ENCODE assay signal across 8 cellular contexts in the genomic region with DNA sequence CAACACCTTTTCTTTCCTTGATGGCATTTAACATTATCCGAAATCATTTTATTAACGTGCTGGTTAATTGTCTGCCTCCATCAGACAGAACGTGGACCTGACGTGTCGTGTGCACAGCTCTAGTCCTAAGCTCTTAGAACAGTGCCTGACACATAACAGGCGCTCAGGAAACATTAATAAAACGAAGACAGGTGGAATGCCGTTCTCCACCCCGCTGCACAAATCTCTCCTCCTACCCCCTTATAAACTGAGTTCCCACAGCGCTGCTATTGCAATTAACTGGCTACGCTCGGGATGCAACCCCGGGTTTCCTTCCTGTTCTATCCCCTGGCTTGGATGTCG. TPM values are rescaled to one million over a fixed set of nuclear protein-coding genes. Genes with fewer than 3 reads are reported as not detected.
DNase-seq lines count a peak whose midpoint lies in the region; ATAC-seq and TF ChIP-seq lines count a peak whose summit lies in the region.

No MANE protein-coding gene starts in this region.

- ATAC-seq in GM18861 (IDR thresholded peaks at IDR 0.05; ENCODE audit: unreplicated experiment) (peak; percentile 1), HG03159 (IDR thresholded peaks at IDR 0.05; ENCODE audit: unreplicated experiment) (peak; percentile 20)

- no peaks in the 10 kb centered on the region for H3K9me2 ChIP-seq in PC-9 (ENCODE audit: insufficient read depth)

- H4K20me1 ChIP-seq in PC-9 (ENCODE audit: insufficient read depth): 0 out of 2 replicates have a peak, but pooled peaks cover 23% of the 10 kb centered on the region

- peak overlapping the region; percentile 96 for H2AFZ ChIP-seq in PC-9

- peak; percentile 52 for DNase-seq in ACHN
- DNase-seq in PC-9: peak in 1 of 2 experiments; percentile 58
- no peak for DNase-seq in dorsolateral prefrontal cortex
- no peak for DNase-seq in H4 (ENCODE audit: low spot score)
- no peak for DNase-seq in HPDE6-E6E7 (ENCODE audit: extremely low spot score)

- in situ Hi-C loops in ACHN (cut with HindIII; ENCODE audit: low pct_ligation_motif_present, low pct_unique_long_range_greater_than_20kb, low sequenced_read_pairs): no loop called here

- H3K27me3 ChIP-seq in PC-9 (ENCODE audit: insufficient read depth, low read depth) (no peaks in the 10 kb centered on the region), dorsolateral prefrontal cortex (no peaks in the 10 kb centered on the region), muscle layer of colon (ENCODE audit: control insufficient read depth in 1 of 2, insufficient read depth in 2 of 2, low read length in 2 of 2) (no peaks in the 10 kb centered on the region)

- TF ChIP-seq CTCF in PC-9 (conservative IDR thresholded peaks at IDR 0.05): no peak
- no peak for TF ChIP-seq CTCF in dorsolateral prefrontal cortex (IDR thresholded peaks at IDR 0.05 in 54 of 56, conservative IDR thresholded peaks at IDR 0.05 in 2 of 56; ENCODE audit: low read depth in 1 of 56, partially characterized antibody in 56 of 56)

- H3K4me1 ChIP-seq in PC-9 (replicated peaks; ENCODE audit: insufficient read depth) (peaks cover 27% of the 10 kb centered on the region), muscle layer of colon (ENCODE audit: insufficient read depth, low read length) (peaks cover 26% of the 10 kb centered on the region)

- H3K4me3 ChIP-seq in PC-9 (peak overlapping the region; percentile 78), dorsolateral prefrontal cortex (peak overlapping the region; percentile 66 to 100 (median 96)), muscle layer of colon (ENCODE audit: low read depth in 1 of 2, low read length in 2 of 2) (peak overlapping the region; percentile 93 to 98)

- H3K9me3 ChIP-seq in PC-9 (ENCODE audit: insufficient read depth, low read depth) (no peaks in the 10 kb centered on the region), muscle layer of colon (ENCODE audit: low read length) (no peaks in the 10 kb centered on the region)

- peak overlapping the region; percentile 88 for H3K9ac ChIP-seq in muscle layer of colon (ENCODE audit: low read length)

- TSS peak; percentile 56 for BruUV-seq in PC-9 (replicated peaks; lab: Mats Ljungman, UMichigan)

- H3K27ac ChIP-seq in PC-9 (peak overlapping the region; percentile 45), dorsolateral prefrontal cortex (peak overlapping the region in 56 of 59 donors; percentile 73 to 100 (median 98)), muscle layer of colon (ENCODE audit: low read depth, low read length) (peak overlapping the region; percentile 87)

- peaks cover 13% of the 10 kb centered on the region; the same call in 1 of the 2 replicates for H3K36me3 ChIP-seq in PC-9 (ENCODE audit: low read depth)
- no peaks in the 10 kb centered on the region for H3K36me3 ChIP-seq in muscle layer of colon (ENCODE audit: insufficient read depth, low read length)

- peaks cover 8% of the 10 kb centered on the region for H3F3A ChIP-seq in PC-9 (ENCODE audit: insufficient read depth, low read depth)

- H3K79me2 ChIP-seq in PC-9 (ENCODE audit: low read depth): peaks cover 69% of the 10 kb centered on the region

- peak overlapping the region; percentile 73 for H3K4me2 ChIP-seq in PC-9

- POLR2A ChIA-PET in PC-9 (lab: Charles Lee; ENCODE audit: unreplicated experiment): no interaction called here

- intact Hi-C loops in PC-9 (cut with micrococcal nuclease; ENCODE audit: unreplicated experiment) (no loop called here), dorsolateral prefrontal cortex (cut with DNase I) (loop anchor here in 1 of 2 donors (5.0 kb wide), 1 partner anchor 207 kb away; a partner anchor contains a TSS)

- CTCF ChIA-PET in PC-9 (lab: Charles Lee): no interaction called here

RNA-seq across cellular contexts. Expression of a gene that starts 0.5 kb away (rescaled TPM):
- 37.5 and 50.2 TPM in 2 replicates for total RNA-seq in PC-9 (2021)
- total RNA-seq in dorsolateral prefrontal cortex: 10 to 100 TPM; 13.2 to 41.5 (median 27.8) TPM
- 33.2 and 46.4 TPM in 2 replicates for total RNA-seq in H4 (2014; rRNA removed; shearing (Covaris generic))

RNA-seq across cellular contexts. Expression of a gene that starts 16.1 kb away (rescaled TPM):
- total RNA-seq in PC-9 (2021) (0.35 and 0.65 TPM in 2 replicates), dorsolateral prefrontal cortex (1 to 10 TPM in 32 of 120 experiments, under 1 TPM in 59, not detected in 29; 0.44 to 3.4 (median 0.85) TPM)
- not detected in 2 replicates for total RNA-seq in H4 (2014; rRNA removed; shearing (Covaris generic))

Comparison
In these comparisons a context has a peak if more than half of its experiments do, and no peak if none do; other contexts are left out.
1. H3K27ac ChIP-seq: peak in every context shown above with its lines; median percentile 98 in dorsolateral prefrontal cortex; 87 in muscle layer of colon; 45 in PC-9.